1 cellular context compared by ENCODE assay signal in the genomic region with DNA sequence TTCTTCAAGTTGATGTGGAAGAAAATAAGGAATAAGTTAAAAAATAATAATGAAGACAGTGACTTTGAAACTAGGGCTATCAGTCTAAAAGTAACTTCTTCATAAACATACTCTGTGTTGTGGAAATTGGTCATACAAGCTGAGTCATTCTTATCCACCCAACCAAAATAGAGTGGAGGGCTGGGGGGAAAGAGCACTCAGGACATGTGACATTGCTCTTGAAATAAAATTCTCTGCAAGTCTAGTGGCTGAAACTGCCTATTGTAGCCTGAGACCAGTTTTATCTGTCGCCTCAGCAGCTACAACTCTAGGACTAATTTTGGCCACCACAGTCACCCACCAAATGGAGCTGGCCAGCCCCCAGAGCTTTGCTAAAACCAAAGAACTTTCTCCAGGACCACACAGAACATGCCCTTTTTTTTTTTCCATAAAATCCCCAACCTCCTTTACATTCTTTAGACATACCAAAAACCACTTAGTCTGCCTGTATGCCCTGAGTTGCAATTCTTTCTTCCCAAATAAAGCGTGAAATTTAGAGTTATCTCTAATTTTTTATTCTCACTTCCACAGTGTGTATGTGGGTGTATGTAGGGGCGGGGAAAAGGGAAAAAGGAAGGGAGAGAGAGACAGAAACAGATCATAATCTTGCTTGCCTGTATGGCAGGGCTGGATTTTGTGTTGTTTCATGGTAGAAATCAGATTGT.
TF ChIP-seq lines count a peak whose summit lies in the region.

No MANE protein-coding gene starts in this region.

TF ChIP-seq in HCT116, 20 proteins besides CTCF, POLR2A, EP300 and RAD21:
- TF ChIP-seq ZNF274 (IDR thresholded peaks at IDR 0.05; ENCODE audit: low read depth, low read length) = no peak
- no peak for TF ChIP-seq CBX3 (IDR thresholded peaks at IDR 0.05; ENCODE audit: low read depth)
- TF ChIP-seq CEBPB (IDR thresholded peaks at IDR 0.05; ENCODE audit: low read depth) = no peak
- no peak for TF ChIP-seq SP1 (IDR thresholded peaks at IDR 0.05; ENCODE audit: low read depth)
- TF ChIP-seq, protein P1, sequence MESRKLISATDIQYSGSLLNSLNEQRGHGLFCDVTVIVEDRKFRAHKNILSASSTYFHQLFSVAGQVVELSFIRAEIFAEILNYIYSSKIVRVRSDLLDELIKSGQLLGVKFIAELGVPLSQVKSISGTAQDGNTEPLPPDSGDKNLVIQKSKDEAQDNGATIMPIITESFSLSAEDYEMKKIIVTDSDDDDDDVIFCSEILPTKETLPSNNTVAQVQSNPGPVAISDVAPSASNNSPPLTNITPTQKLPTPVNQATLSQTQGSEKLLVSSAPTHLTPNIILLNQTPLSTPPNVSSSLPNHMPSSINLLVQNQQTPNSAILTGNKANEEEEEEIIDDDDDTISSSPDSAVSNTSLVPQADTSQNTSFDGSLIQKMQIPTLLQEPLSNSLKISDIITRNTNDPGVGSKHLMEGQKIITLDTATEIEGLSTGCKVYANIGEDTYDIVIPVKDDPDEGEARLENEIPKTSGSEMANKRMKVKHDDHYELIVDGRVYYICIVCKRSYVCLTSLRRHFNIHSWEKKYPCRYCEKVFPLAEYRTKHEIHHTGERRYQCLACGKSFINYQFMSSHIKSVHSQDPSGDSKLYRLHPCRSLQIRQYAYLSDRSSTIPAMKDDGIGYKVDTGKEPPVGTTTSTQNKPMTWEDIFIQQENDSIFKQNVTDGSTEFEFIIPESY (IDR thresholded peaks at IDR 0.05; ENCODE audit: extremely low read depth, insufficient replicate concordance, low read length) = no peak
